Comparison of ENCODE assay signal across 1 cellular context in the genomic region with DNA sequence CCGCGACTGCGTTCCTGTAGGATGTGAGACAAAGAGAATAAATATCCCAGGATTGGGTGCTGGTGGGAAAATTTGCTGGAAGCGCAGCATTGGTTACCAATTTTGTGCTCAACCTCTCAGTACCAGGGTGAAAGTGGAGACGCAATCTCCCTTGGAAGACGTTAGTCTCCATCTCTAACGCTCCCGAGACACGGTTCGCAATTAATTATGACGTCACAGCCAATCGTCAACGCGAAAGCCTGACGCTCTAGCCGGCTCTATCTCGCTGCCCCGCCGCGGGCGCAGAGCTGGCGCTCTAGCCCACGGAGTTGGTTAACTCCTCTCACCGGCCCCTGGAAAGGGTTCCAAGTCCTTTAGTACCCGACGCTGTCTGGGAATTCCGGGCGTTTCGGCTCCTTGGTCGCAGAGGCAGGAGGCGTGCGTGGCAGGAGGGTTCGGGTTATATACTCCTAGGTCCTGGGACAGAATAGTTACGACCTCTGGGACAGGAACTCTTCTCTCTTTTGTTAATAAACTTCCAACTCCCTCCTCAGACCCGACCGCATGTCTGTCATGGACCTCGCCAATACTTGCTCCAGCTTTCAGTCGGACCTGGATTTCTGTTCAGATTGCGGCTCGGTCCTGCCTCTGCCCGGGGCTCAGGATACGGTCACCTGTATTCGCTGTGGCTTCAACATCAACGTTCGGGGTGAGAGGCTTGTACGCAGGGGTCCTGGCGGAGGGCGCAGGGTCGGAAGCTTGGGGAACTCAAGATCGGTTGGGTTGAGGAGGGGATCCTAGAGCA.
TF ChIP-seq lines count a peak whose summit lies in the region.

A gene with protein sequence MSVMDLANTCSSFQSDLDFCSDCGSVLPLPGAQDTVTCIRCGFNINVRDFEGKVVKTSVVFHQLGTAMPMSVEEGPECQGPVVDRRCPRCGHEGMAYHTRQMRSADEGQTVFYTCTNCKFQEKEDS (plus strand): TSS at position 284 of the 784 bp plus-strand sequence. CDS start 260 bp downstream, at position 544.

TF ChIP-seq in GM12878, 131 proteins besides CTCF, POLR2A, EP300 and RAD21 (continued from another document):
- TF ChIP-seq, protein P1, sequence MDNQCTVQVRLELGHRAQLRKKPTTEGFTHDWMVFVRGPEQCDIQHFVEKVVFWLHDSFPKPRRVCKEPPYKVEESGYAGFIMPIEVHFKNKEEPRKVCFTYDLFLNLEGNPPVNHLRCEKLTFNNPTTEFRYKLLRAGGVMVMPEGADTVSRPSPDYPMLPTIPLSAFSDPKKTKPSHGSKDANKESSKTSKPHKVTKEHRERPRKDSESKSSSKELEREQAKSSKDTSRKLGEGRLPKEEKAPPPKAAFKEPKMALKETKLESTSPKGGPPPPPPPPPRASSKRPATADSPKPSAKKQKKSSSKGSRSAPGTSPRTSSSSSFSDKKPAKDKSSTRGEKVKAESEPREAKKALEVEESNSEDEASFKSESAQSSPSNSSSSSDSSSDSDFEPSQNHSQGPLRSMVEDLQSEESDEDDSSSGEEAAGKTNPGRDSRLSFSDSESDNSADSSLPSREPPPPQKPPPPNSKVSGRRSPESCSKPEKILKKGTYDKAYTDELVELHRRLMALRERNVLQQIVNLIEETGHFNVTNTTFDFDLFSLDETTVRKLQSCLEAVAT (IDR thresholded peaks at IDR 0.05): no peak; the same call in 1 of the 2 replicates
- TF ChIP-seq POLR2AphosphoS2 (IDR thresholded peaks at IDR 0.05; ENCODE audit: low read depth, low read length) (peak; percentile 59; the same call in 1 of the 2 replicates), CHD2 (IDR thresholded peaks at IDR 0.05; ENCODE audit: borderline replicate concordance, low read depth, low read length) (peak; percentile 77), SRF (IDR thresholded peaks at IDR 0.05; ENCODE audit: low read depth in 2 of 2, low read length in 2 of 2) (peak in 1 of 2 experiments; percentile 81; a peak in 2 of 4 replicates), DPF2 (IDR thresholded peaks at IDR 0.05) (peak; percentile 67; the same call in 1 of the 2 replicates), ZNF207 (IDR thresholded peaks at IDR 0.05; ENCODE audit: borderline replicate concordance) (no peak), ZSCAN29 (IDR thresholded peaks at IDR 0.05) (0 out of 2 replicates have a peak, but pooled peaks have one; percentile 29), FOXM1 (IDR thresholded peaks at IDR 0.05; ENCODE audit: low read depth, low read length) (peak; percentile 78)
- TF ChIP-seq, protein P2, sequence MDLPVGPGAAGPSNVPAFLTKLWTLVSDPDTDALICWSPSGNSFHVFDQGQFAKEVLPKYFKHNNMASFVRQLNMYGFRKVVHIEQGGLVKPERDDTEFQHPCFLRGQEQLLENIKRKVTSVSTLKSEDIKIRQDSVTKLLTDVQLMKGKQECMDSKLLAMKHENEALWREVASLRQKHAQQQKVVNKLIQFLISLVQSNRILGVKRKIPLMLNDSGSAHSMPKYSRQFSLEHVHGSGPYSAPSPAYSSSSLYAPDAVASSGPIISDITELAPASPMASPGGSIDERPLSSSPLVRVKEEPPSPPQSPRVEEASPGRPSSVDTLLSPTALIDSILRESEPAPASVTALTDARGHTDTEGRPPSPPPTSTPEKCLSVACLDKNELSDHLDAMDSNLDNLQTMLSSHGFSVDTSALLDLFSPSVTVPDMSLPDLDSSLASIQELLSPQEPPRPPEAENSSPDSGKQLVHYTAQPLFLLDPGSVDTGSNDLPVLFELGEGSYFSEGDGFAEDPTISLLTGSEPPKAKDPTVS (IDR thresholded peaks at IDR 0.05; ENCODE audit: low read depth, low read length): no peak
- TF ChIP-seq, protein P3, sequence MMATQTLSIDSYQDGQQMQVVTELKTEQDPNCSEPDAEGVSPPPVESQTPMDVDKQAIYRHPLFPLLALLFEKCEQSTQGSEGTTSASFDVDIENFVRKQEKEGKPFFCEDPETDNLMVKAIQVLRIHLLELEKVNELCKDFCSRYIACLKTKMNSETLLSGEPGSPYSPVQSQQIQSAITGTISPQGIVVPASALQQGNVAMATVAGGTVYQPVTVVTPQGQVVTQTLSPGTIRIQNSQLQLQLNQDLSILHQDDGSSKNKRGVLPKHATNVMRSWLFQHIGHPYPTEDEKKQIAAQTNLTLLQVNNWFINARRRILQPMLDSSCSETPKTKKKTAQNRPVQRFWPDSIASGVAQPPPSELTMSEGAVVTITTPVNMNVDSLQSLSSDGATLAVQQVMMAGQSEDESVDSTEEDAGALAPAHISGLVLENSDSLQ (IDR thresholded peaks at IDR 0.05): no peak
- TF ChIP-seq, protein P4, sequence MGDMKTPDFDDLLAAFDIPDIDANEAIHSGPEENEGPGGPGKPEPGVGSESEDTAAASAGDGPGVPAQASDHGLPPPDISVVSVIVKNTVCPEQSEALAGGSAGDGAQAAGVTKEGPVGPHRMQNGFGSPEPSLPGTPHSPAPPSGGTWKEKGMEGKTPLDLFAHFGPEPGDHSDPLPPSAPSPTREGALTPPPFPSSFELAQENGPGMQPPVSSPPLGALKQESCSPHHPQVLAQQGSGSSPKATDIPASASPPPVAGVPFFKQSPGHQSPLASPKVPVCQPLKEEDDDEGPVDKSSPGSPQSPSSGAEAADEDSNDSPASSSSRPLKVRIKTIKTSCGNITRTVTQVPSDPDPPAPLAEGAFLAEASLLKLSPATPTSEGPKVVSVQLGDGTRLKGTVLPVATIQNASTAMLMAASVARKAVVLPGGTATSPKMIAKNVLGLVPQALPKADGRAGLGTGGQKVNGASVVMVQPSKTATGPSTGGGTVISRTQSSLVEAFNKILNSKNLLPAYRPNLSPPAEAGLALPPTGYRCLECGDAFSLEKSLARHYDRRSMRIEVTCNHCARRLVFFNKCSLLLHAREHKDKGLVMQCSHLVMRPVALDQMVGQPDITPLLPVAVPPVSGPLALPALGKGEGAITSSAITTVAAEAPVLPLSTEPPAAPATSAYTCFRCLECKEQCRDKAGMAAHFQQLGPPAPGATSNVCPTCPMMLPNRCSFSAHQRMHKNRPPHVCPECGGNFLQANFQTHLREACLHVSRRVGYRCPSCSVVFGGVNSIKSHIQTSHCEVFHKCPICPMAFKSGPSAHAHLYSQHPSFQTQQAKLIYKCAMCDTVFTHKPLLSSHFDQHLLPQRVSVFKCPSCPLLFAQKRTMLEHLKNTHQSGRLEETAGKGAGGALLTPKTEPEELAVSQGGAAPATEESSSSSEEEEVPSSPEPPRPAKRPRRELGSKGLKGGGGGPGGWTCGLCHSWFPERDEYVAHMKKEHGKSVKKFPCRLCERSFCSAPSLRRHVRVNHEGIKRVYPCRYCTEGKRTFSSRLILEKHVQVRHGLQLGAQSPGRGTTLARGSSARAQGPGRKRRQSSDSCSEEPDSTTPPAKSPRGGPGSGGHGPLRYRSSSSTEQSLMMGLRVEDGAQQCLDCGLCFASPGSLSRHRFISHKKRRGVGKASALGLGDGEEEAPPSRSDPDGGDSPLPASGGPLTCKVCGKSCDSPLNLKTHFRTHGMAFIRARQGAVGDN (IDR thresholded peaks at IDR 0.05): peak; percentile 73
- TF ChIP-seq, protein P5, sequence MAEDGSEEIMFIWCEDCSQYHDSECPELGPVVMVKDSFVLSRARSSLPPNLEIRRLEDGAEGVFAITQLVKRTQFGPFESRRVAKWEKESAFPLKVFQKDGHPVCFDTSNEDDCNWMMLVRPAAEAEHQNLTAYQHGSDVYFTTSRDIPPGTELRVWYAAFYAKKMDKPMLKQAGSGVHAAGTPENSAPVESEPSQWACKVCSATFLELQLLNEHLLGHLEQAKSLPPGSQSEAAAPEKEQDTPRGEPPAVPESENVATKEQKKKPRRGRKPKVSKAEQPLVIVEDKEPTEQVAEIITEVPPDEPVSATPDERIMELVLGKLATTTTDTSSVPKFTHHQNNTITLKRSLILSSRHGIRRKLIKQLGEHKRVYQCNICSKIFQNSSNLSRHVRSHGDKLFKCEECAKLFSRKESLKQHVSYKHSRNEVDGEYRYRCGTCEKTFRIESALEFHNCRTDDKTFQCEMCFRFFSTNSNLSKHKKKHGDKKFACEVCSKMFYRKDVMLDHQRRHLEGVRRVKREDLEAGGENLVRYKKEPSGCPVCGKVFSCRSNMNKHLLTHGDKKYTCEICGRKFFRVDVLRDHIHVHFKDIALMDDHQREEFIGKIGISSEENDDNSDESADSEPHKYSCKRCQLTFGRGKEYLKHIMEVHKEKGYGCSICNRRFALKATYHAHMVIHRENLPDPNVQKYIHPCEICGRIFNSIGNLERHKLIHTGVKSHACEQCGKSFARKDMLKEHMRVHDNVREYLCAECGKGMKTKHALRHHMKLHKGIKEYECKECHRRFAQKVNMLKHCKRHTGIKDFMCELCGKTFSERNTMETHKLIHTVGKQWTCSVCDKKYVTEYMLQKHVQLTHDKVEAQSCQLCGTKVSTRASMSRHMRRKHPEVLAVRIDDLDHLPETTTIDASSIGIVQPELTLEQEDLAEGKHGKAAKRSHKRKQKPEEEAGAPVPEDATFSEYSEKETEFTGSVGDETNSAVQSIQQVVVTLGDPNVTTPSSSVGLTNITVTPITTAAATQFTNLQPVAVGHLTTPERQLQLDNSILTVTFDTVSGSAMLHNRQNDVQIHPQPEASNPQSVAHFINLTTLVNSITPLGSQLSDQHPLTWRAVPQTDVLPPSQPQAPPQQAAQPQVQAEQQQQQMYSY (CRISPR knock-in tag; IDR thresholded peaks at IDR 0.05): no peak; the same call in 1 of the 2 replicates
